Comparison of ENCODE assay signal across 8 cellular contexts in genomic region chr21:34202553-34203332, GRCh38.
A peak's percentile ranks its signal among the peaks of the same experiment; 100 is the strongest.
DNase-seq lines count a peak whose midpoint lies in the region; ATAC-seq and TF ChIP-seq lines count a peak whose summit lies in the region.

No MANE protein-coding gene starts in this region.

- peak overlapping the region; percentile 94 for H3K27ac ChIP-seq in cardiac muscle cell
- peak overlapping the region; percentile 75 to 88 for H3K27ac ChIP-seq in coronary artery
- peak overlapping the region; percentile 77 for H3K27ac ChIP-seq in muscle layer of colon (ENCODE audit: low read depth, low read length)
- peak overlapping the region; percentile 77 to 79 for H3K27ac ChIP-seq in aorta (ENCODE audit: low read depth in 1 of 2, low read length in 2 of 2)

- H3K9ac ChIP-seq in muscle layer of colon (ENCODE audit: low read length), result peak overlapping the region; percentile 28

- TF ChIP-seq CTCF in cardiac muscle cell (IDR thresholded peaks at IDR 0.05; ENCODE audit: low read depth, low read length) (no peak), coronary artery (IDR thresholded peaks at IDR 0.05) (no peak)

- H3K4me3 ChIP-seq in cardiac muscle cell (peak overlapping the region; percentile 15), coronary artery (peak overlapping the region; percentile 74), muscle layer of colon (ENCODE audit: low read depth in 1 of 2, low read length in 2 of 2) (peak overlapping the region; percentile 13 to 61), aorta (ENCODE audit: low read length in 2 of 2) (no peak overlapping the region)

- peak; percentile 60 to 66 for DNase-seq in cardiac muscle cell (ENCODE audit: low read depth in 1 of 2, low spot score in 1 of 2)
- DNase-seq in cardiac septum (ENCODE audit: low spot score), result no peak
- DNase-seq in coronary artery (ENCODE audit: low spot score), result no peak
- DNase-seq in aorta, result peak; percentile 72 to 84
- no peak for DNase-seq in stimulated activated CD4-positive, alpha-beta T cell treated with anti-CD3 and anti-CD28 coated beads, Interleukin-12 subunit alpha, Interleukin-12 subunit beta, amount 100 ng/mL, for 4 hours

- H3K36me3 ChIP-seq in cardiac muscle cell, result no peaks in the 10 kb centered on the region
- no peaks in the 10 kb centered on the region for H3K36me3 ChIP-seq in muscle layer of colon (ENCODE audit: insufficient read depth, low read length)
- H3K36me3 ChIP-seq in aorta (ENCODE audit: control insufficient read depth in 1 of 2, insufficient read depth in 2 of 2, low read length in 1 of 2), result no peaks in the 10 kb centered on the region

- peaks cover 39% of the 10 kb centered on the region for H3K4me1 ChIP-seq in cardiac muscle cell (ENCODE audit: low read depth)
- peaks cover 58% of the 10 kb centered on the region for H3K4me1 ChIP-seq in muscle layer of colon (ENCODE audit: insufficient read depth, low read length)
- H3K4me1 ChIP-seq in aorta (ENCODE audit: control insufficient read depth in 1 of 2, insufficient read depth in 2 of 2, low read length in 2 of 2), result no peaks in the 10 kb centered on the region

- intact Hi-C loops in cardiac septum (cut with DNase I) (loop anchor here (2.0 to 5.0 kb wide), 4 partner anchors 75 to 280 kb away; partner anchors contain the start of genes MRPS6 and SLC5A3), aorta (cut with DNase I) (loop anchor here (2.0 to 5.0 kb wide), 3 partner anchors 74 to 145 kb away; no protein-coding TSS in a partner anchor)

- H3K27me3 ChIP-seq in cardiac muscle cell (no peaks in the 10 kb centered on the region), muscle layer of colon (ENCODE audit: control insufficient read depth in 1 of 2, insufficient read depth in 2 of 2, low read length in 2 of 2) (no peaks in the 10 kb centered on the region), aorta (ENCODE audit: control insufficient read depth in 1 of 2, insufficient read depth in 2 of 2, low read length in 1 of 2) (no peaks in the 10 kb centered on the region)

- no peaks in the 10 kb centered on the region for H3K9me3 ChIP-seq in cardiac muscle cell (ENCODE audit: low read depth)
- no peaks in the 10 kb centered on the region for H3K9me3 ChIP-seq in muscle layer of colon (ENCODE audit: low read length)
- H3K9me3 ChIP-seq in aorta (ENCODE audit: control insufficient read depth, low read length), result no peaks in the 10 kb centered on the region

- 38 to 44% methylated on average over 24 of the region's 24 CpGs for WGBS in aorta, 2 donors

- ATAC-seq in aorta (ENCODE audit: low FRiP score) (peak; percentile 60), HG02938 (IDR thresholded peaks at IDR 0.05; ENCODE audit: unreplicated experiment) (no peak), HG03108 (IDR thresholded peaks at IDR 0.05; ENCODE audit: unreplicated experiment) (no peak)

Comparison
In these comparisons a context has a peak if more than half of its experiments do, and no peak if none do; other contexts are left out.
1. DNase-seq: peak in cardiac muscle cell (2 of 2) and aorta (2 of 2); none in cardiac septum (single experiment), coronary artery (single experiment) and stimulated activated CD4-positive, alpha-beta T cell treated with anti-CD3 and anti-CD28 coated beads, Interleukin-12 subunit alpha, Interleukin-12 subunit beta, amount 100 ng/mL, for 4 hours (single experiment).
2. H3K4me3 ChIP-seq: peak in cardiac muscle cell (single experiment), coronary artery (single experiment) and muscle layer of colon (2 of 2); none in aorta (0 of 2).
3. Peak in every context shown above with its lines, with median percentiles within 50 percentile points of each other: H3K27ac ChIP-seq.